ENCODE assay signal across 24 cellular contexts in genomic region chr19:6286676-6287075, GRCh38. TPM values are rescaled to one million over a fixed set of nuclear protein-coding genes. Genes with fewer than 3 reads are reported as not detected.
A peak's percentile ranks its signal among the peaks of the same experiment; 100 is the strongest.
DNase-seq lines count a peak whose midpoint lies in the region; ATAC-seq and TF ChIP-seq lines count a peak whose summit lies in the region.
"Had no signal": no experiment of that assay in that cellular context is flagged by ENCODE, and none has a peak within 500 bp of the region (broad histone marks: within the 10 kb centered on the region; RNA-seq: fewer than 3 reads in every experiment).

No MANE protein-coding gene starts in this region.

- H3K14ac ChIP-seq in neuronal stem cell (ENCODE audit: low read length), result no peak overlapping the region
- no peak overlapping the region for H3K14ac ChIP-seq in trophoblast cell (ENCODE audit: low read length)

- H2AFZ ChIP-seq in OCI-LY7 (ENCODE audit: low read length) (no peak overlapping the region), neuronal stem cell (ENCODE audit: low read length) (no peak overlapping the region), trophoblast cell (ENCODE audit: insufficient read depth, low read length, poor library complexity) (no peak overlapping the region)

- no peak overlapping the region for H3K4ac ChIP-seq in neuronal stem cell (ENCODE audit: low read length)
- no peak overlapping the region for H3K4ac ChIP-seq in trophoblast cell (ENCODE audit: low read depth, low read length)

- H3K79me1 ChIP-seq in neuronal stem cell (ENCODE audit: low read depth, low read length) (no peaks in the 10 kb centered on the region), trophoblast cell (ENCODE audit: low read length) (no peaks in the 10 kb centered on the region)

- no peak for TF ChIP-seq CTCF in OCI-LY7 (conservative IDR thresholded peaks at IDR 0.05; ENCODE audit: low read length)

- H2AK5ac ChIP-seq in neuronal stem cell (ENCODE audit: low read depth, low read length) (no peak overlapping the region), trophoblast cell (ENCODE audit: low read length) (no peak overlapping the region)

- BruUV-seq in OCI-LY7 (replicated peaks; lab: Mats Ljungman, UMichigan), result no TSS peak

- no peak overlapping the region for H3K4me2 ChIP-seq in BLaER1 treated with 17β-estradiol and CSF1 and Interleukin-3, amounts not matched to agents 10 nM and 100 nM
- H3K4me2 ChIP-seq in OCI-LY7 (ENCODE audit: low read length) (no peak overlapping the region), neuronal stem cell (ENCODE audit: insufficient read depth, low read length, poor library complexity, severe bottlenecking) (no peak overlapping the region), trophoblast cell (ENCODE audit: low read length) (no peak overlapping the region)

- CTCF ChIA-PET in OCI-LY7 (lab: Charles Lee; ENCODE audit: unreplicated experiment), result no interaction called here

- H4K12ac ChIP-seq in trophoblast cell (ENCODE audit: low read depth, low read length), result no peak overlapping the region

- peak overlapping the region; percentile 13 for H3K23ac ChIP-seq in neuronal stem cell (ENCODE audit: low read depth, low read length, poor library complexity)
- H3K23ac ChIP-seq in trophoblast cell (ENCODE audit: low read length), result no peak overlapping the region

- no peak overlapping the region for H4K8ac ChIP-seq in neuronal stem cell (ENCODE audit: low read depth, low read length)
- no peak overlapping the region for H4K8ac ChIP-seq in trophoblast cell (ENCODE audit: low read depth, low read length)

- intact Hi-C loops in OCI-LY7 (cut with micrococcal nuclease; ENCODE audit: unreplicated experiment), result no loop called here

- no peak overlapping the region for H2BK15ac ChIP-seq in neuronal stem cell (ENCODE audit: low read length)

- no peak overlapping the region for H2BK12ac ChIP-seq in neuronal stem cell (ENCODE audit: low read length)
- H2BK12ac ChIP-seq in trophoblast cell (ENCODE audit: low read length), result no peak overlapping the region

- H4K20me1 ChIP-seq in BLaER1 treated with 17β-estradiol and CSF1 and Interleukin-3, amounts not matched to agents 10 nM and 100 nM, result no peaks in the 10 kb centered on the region
- no peaks in the 10 kb centered on the region for H4K20me1 ChIP-seq in OCI-LY7 (ENCODE audit: insufficient read depth, low read length)

- H3K79me2 ChIP-seq in OCI-LY7 (ENCODE audit: insufficient read depth, low read depth, low read length) (no peaks in the 10 kb centered on the region), trophoblast cell (ENCODE audit: control insufficient read depth, insufficient read depth, low read length, poor library complexity) (no peaks in the 10 kb centered on the region)

- no CpG with 5 or more reads among the region's 4 CpGs for WGBS in neuronal stem cell (ENCODE audit: extremely low coverage in 2 of 2, insufficient read length in 2 of 2, insufficient replicate concordance in 1 of 2), 2 donors
- WGBS in trophoblast cell (ENCODE audit: extremely low coverage, insufficient coverage, insufficient read length), result no CpG with 5 or more reads among the region's 4 CpGs

- H3K18ac ChIP-seq in neuronal stem cell (ENCODE audit: low read length) (no peak overlapping the region), trophoblast cell (ENCODE audit: low read length) (no peak overlapping the region)

- H3K27me3 ChIP-seq in BLaER1 treated with 17β-estradiol and CSF1 and Interleukin-3, amounts not matched to agents 10 nM and 100 nM, result 0 out of 22 replicates have a peak, but pooled peaks cover 0 to 3% (median 0%) of the 10 kb centered on the region in 11 experiments
- H3K27me3 ChIP-seq in neuronal stem cell (ENCODE audit: control insufficient read depth in 3 of 3, insufficient read depth in 3 of 3, low read depth in 1 of 3, low read length in 3 of 3) (no peaks in the 10 kb centered on the region), trophoblast cell (ENCODE audit: insufficient read depth, low read length) (no peaks in the 10 kb centered on the region)

- H3K4me1 ChIP-seq in BLaER1 treated with 17β-estradiol and CSF1 and Interleukin-3, amounts not matched to agents 10 nM and 100 nM, result no peaks in the 10 kb centered on the region
- H3K4me1 ChIP-seq in OCI-LY7 (ENCODE audit: insufficient read depth, low read length, poor library complexity, severe bottlenecking), result no peaks in the 10 kb centered on the region
- H3K4me1 ChIP-seq in neuronal stem cell (ENCODE audit: control insufficient read depth in 2 of 2, insufficient read depth in 1 of 2, low read depth in 1 of 2, low read length in 2 of 2), result no peaks in the 10 kb centered on the region
- no peaks in the 10 kb centered on the region for H3K4me1 ChIP-seq in trophoblast cell (ENCODE audit: control insufficient read depth in 1 of 2, insufficient read depth in 2 of 2, low read length in 2 of 2)

- H4K91ac ChIP-seq in neuronal stem cell (ENCODE audit: low read depth, low read length, poor library complexity), result no peak overlapping the region
- no peak overlapping the region for H4K91ac ChIP-seq in trophoblast cell (ENCODE audit: low read depth, low read length)

- H2BK120ac ChIP-seq in neuronal stem cell (ENCODE audit: low read depth, low read length), result no peak overlapping the region
- no peak overlapping the region for H2BK120ac ChIP-seq in trophoblast cell (ENCODE audit: insufficient read depth, low read length, poor library complexity)

- H3K9me3 ChIP-seq in BLaER1 treated with 17β-estradiol and CSF1 and Interleukin-3, amounts not matched to agents 10 nM and 100 nM (replicated peaks in 1 of 11), result peaks cover 79 to 96% (median 83%) of the 10 kb centered on the region in 11 experiments
- H3K9me3 ChIP-seq in OCI-LY7 (ENCODE audit: low read length) (peaks cover 20% of the 10 kb centered on the region), neuronal stem cell (replicated peaks in 1 of 2; ENCODE audit: control insufficient read depth in 2 of 2, insufficient read depth in 1 of 2, low read depth in 1 of 2, low read length in 2 of 2) (peaks cover 24 to 37% of the 10 kb centered on the region in 2 donors), trophoblast cell (ENCODE audit: insufficient read depth, low read depth, low read length) (peaks cover 38% of the 10 kb centered on the region)

- no peak overlapping the region for H3K9ac ChIP-seq in BLaER1 treated with 17β-estradiol and CSF1 and Interleukin-3, amounts not matched to agents 10 nM and 100 nM
- H3K9ac ChIP-seq in neuronal stem cell (ENCODE audit: low read depth, low read length, poor library complexity) (no peak overlapping the region), trophoblast cell (ENCODE audit: low read length) (no peak overlapping the region)

- POLR2A ChIA-PET in OCI-LY7 (lab: Charles Lee), result no interaction called here

- H3K9me2 ChIP-seq in OCI-LY7 (ENCODE audit: insufficient read depth, low read length), result no peaks in the 10 kb centered on the region

- peak overlapping the region in 8 of 10 experiments; percentile 6 to 39 (median 19); a peak in 9 of 20 replicates for H3K4me3 ChIP-seq in BLaER1 treated with 17β-estradiol and CSF1 and Interleukin-3, amounts not matched to agents 10 nM and 100 nM
- H3K4me3 ChIP-seq in OCI-LY7 (ENCODE audit: low read depth, low read length, poor library complexity, severe bottlenecking) (no peak overlapping the region), neuronal stem cell (ENCODE audit: low read length in 2 of 2) (no peak overlapping the region), trophoblast cell (ENCODE audit: low read depth, low read length) (no peak overlapping the region)

- no peak overlapping the region for H3K27ac ChIP-seq in BLaER1 treated with 17β-estradiol and CSF1 and Interleukin-3, amounts not matched to agents 10 nM and 100 nM
- no peak overlapping the region for H3K27ac ChIP-seq in OCI-LY7 (ENCODE audit: low read depth, low read length, poor library complexity, severe bottlenecking)
- no peak overlapping the region for H3K27ac ChIP-seq in neuronal stem cell (replicated peaks; ENCODE audit: low read length)
- H3K27ac ChIP-seq in trophoblast cell (ENCODE audit: low read depth, low read length), result no peak overlapping the region
- H3K27ac ChIP-seq: 22Rv1, HL-60 had no signal

- H2BK5ac ChIP-seq in neuronal stem cell (ENCODE audit: low read length) (no peak overlapping the region), trophoblast cell (ENCODE audit: low read depth, low read length, poor library complexity) (no peak overlapping the region)

- no peak for ATAC-seq in GM18519 (IDR thresholded peaks at IDR 0.05; ENCODE audit: low FRiP score, unreplicated experiment)

- H3K36me3 ChIP-seq in BLaER1 treated with 17β-estradiol and CSF1 and Interleukin-3, amounts not matched to agents 10 nM and 100 nM, result peaks cover 0 to 8% (median 0%) of the 10 kb centered on the region in 11 experiments; a peak in 1 of 22 replicates
- H3K36me3 ChIP-seq in OCI-LY7 (ENCODE audit: insufficient read depth, low read length) (no peaks in the 10 kb centered on the region), neuronal stem cell (replicated peaks in 1 of 2; ENCODE audit: control insufficient read depth in 2 of 2, insufficient read depth in 2 of 2, low read length in 2 of 2) (no peaks in the 10 kb centered on the region), trophoblast cell (ENCODE audit: control insufficient read depth in 1 of 2, insufficient read depth in 2 of 2, low read length in 2 of 2) (no peaks in the 10 kb centered on the region)

- DNase-seq in DMS53 (lab: John Stamatoyannopoulos, UW) (peak; percentile 15), DMS53 treated with DMSO at 0.1 percent for 48 hours (lab: John Stamatoyannopoulos, UW; ENCODE audit: unreplicated experiment) (no peak), OCI-LY7 (ENCODE audit: low spot score) (peak; percentile 27), neuronal stem cell (ENCODE audit: low spot score) (no peak), trophoblast cell (no peak)
- DNase-seq in stimulated activated CD4-positive, alpha-beta T cell treated with anti-CD3 and anti-CD28 coated beads, Interleukin-4, amount 100 ng/mL, for 4 hours, result no peak
- DNase-seq: C1 segment of cervical spinal cord; CD4-positive, CD25-positive, alpha-beta regulatory T cell; CD8-positive, alpha-beta memory T cell; COR-L47; DMS 273 treated with DMSO at 0.1 percent for 48 hours; DMS79; GF-D8; H9; IMR-90; KBM-7 had no signal

RNA-seq across cellular contexts. Expression of gene MLLT1, which starts 6.9 kb away (rescaled TPM):
- 14.3 and 17.5 TPM in 2 replicates for total RNA-seq in OCI-LY7 (2014; rRNA removed; shearing (Covaris generic))
- total RNA-seq in OCI-LY7 (2022), result 55.5 and 56.0 TPM in 2 replicates
- polyA plus RNA-seq in neuronal stem cell (2013, experiment 1 of 2), result 43.3 TPM
- 43.5 TPM for polyA plus RNA-seq in neuronal stem cell (2013, experiment 2 of 2)
- 225 and 236 TPM in 2 replicates for polyA plus RNA-seq in trophoblast cell (2013)

RNA-seq across cellular contexts. Expression of gene ACER1, which starts 46.7 kb away (rescaled TPM):
- not detected in 2 replicates for total RNA-seq in OCI-LY7 (2014; rRNA removed; shearing (Covaris generic))
- total RNA-seq in OCI-LY7 (2022), result not detected in 2 replicates
- polyA plus RNA-seq in neuronal stem cell (2013, experiment 1 of 2), result not detected
- not detected for polyA plus RNA-seq in neuronal stem cell (2013, experiment 2 of 2)
- polyA plus RNA-seq in trophoblast cell (2013), result 0.18 and 0.21 TPM in 2 replicates
- total RNA-seq: A673; CD8-positive, alpha-beta memory T cell; H1; H9; HT1080; IMR-90 had no signal
- polyA plus RNA-seq: AG04450, IMR-90 had no signal

Comparison
In these comparisons a context has a peak if more than half of its experiments do, and no peak if none do; other contexts are left out.
1. DNase-seq: peak in DMS53 (single experiment) and OCI-LY7 (single experiment); none in DMS53 treated with DMSO at 0.1 percent for 48 hours (single experiment), neuronal stem cell (single experiment), trophoblast cell (0 of 2) and stimulated activated CD4-positive, alpha-beta T cell treated with anti-CD3 and anti-CD28 coated beads, Interleukin-4, amount 100 ng/mL, for 4 hours (0 of 2).
2. H3K4me3 ChIP-seq: peak in BLaER1 treated with 17β-estradiol and CSF1 and Interleukin-3, amounts not matched to agents 10 nM and 100 nM (8 of 10); none in OCI-LY7 (single experiment), neuronal stem cell (0 of 2) and trophoblast cell (single experiment).